ENCODE assay signal across 28 cellular contexts in genomic region chr14:76591270-76591669, GRCh38.
DNase-seq lines count a peak whose midpoint lies in the region; ATAC-seq and TF ChIP-seq lines count a peak whose summit lies in the region.
"Had no signal": no experiment of that assay in that cellular context is flagged by ENCODE, and none has a peak within 500 bp of the region (broad histone marks: within the 10 kb centered on the region; RNA-seq: fewer than 3 reads in every experiment).

No MANE protein-coding gene starts in this region.

- H3K9me3 ChIP-seq in suprapubic skin: no peaks in the 10 kb centered on the region
- H3K9me3 ChIP-seq in CD4-positive, alpha-beta T cell (ENCODE audit: control insufficient read depth, low read length): no peaks in the 10 kb centered on the region
- H3K9me3 ChIP-seq: BLaER1 treated with 17β-estradiol and CSF1 and Interleukin-3, amounts not matched to agents 10 nM and 100 nM; gastroesophageal sphincter; left ventricle myocardium inferior; ovary; right lobe of liver; thoracic aorta had no signal

- peaks cover 12% of the 10 kb centered on the region for H3K4me1 Mint-ChIP-seq in neural crest cell
- no peaks in the 10 kb centered on the region for H3K4me1 Mint-ChIP-seq in stimulated activated naive B cell treated with anti-CD40 and anti-IgM and Interleukin-4, amounts not matched to agents 10 μg/mL and 1 μg/mL and 100 μg/mL, for 72 hours
- no peaks in the 10 kb centered on the region for H3K4me1 Mint-ChIP-seq in CD4-positive, alpha-beta T cell (ENCODE audit: low read depth)
- H3K4me1 Mint-ChIP-seq: activated naive CD8-positive, alpha-beta T cell treated with anti-CD3 and anti-CD28 coated beads for 36 hours; naive thymus-derived CD8-positive, alpha-beta T cell; stimulated activated memory B cell treated with anti-CD40 and anti-IgM and Interleukin-4, amounts not matched to agents 10 μg/mL and 1 μg/mL and 100 μg/mL, for 72 hours had no signal

- H3K27me3 ChIP-seq in suprapubic skin: no peaks in the 10 kb centered on the region
- peaks cover 12% of the 10 kb centered on the region for H3K27me3 ChIP-seq in CD4-positive, alpha-beta T cell (ENCODE audit: control insufficient read depth, insufficient read depth, low read length)
- H3K27me3 ChIP-seq: BLaER1 treated with 17β-estradiol and CSF1 and Interleukin-3, amounts not matched to agents 10 nM and 100 nM; ovary; right lobe of liver had no signal

- no peak for TF ChIP-seq CTCF in neural crest cell (conservative IDR thresholded peaks at IDR 0.05)
- TF ChIP-seq CTCF in suprapubic skin (IDR thresholded peaks at IDR 0.05): no peak
- no peak for TF ChIP-seq CTCF in CD4-positive, alpha-beta T cell (IDR thresholded peaks at IDR 0.05)

- ATAC-seq in HG03196 (IDR thresholded peaks at IDR 0.05; ENCODE audit: unreplicated experiment): no peak
- ATAC-seq in stimulated activated naive B cell treated with anti-CD40 and anti-IgM and Interleukin-4, amounts not matched to agents 10 μg/mL and 1 μg/mL and 100 μg/mL, for 72 hours (replicated peaks): no peak
- ATAC-seq in CD4-positive, alpha-beta T cell (ENCODE audit: poor library complexity): no peak
- ATAC-seq: gastroesophageal sphincter; naive thymus-derived CD8-positive, alpha-beta T cell; Right ventricle myocardium inferior; stimulated activated memory B cell treated with anti-CD40 and anti-IgM and Interleukin-4, amounts not matched to agents 10 μg/mL and 1 μg/mL and 100 μg/mL, for 72 hours had no signal

- no peak overlapping the region for H3K4me3 ChIP-seq in suprapubic skin
- H3K4me3 ChIP-seq: BLaER1 treated with 17β-estradiol and CSF1 and Interleukin-3, amounts not matched to agents 10 nM and 100 nM; gastroesophageal sphincter; left ventricle myocardium inferior; ovary; PC-9; right lobe of liver; thoracic aorta had no signal

- POLR2A ChIA-PET in CD4-positive, alpha-beta T cell (lab: Charles Lee): no interaction called here

- TF ChIP-seq POLR2A in suprapubic skin (IDR thresholded peaks at IDR 0.05): no peak

- H3K27ac ChIP-seq in suprapubic skin: no peak overlapping the region
- no peak overlapping the region for H3K27ac ChIP-seq in CD4-positive, alpha-beta T cell (ENCODE audit: low read depth, low read length)
- H3K27ac ChIP-seq: BLaER1 treated with 17β-estradiol and CSF1 and Interleukin-3, amounts not matched to agents 10 nM and 100 nM; gastroesophageal sphincter; left ventricle myocardium inferior; ovary; PC-9; right lobe of liver; thoracic aorta had no signal

- H3K36me3 ChIP-seq in suprapubic skin: no peaks in the 10 kb centered on the region
- H3K36me3 ChIP-seq: BLaER1 treated with 17β-estradiol and CSF1 and Interleukin-3, amounts not matched to agents 10 nM and 100 nM; gastroesophageal sphincter; left ventricle myocardium inferior; ovary; right lobe of liver; thoracic aorta had no signal

- peak overlapping the region; percentile 88 for H3K27ac Mint-ChIP-seq in neural crest cell (ENCODE audit: unreplicated experiment)
- H3K27ac Mint-ChIP-seq in stimulated activated naive B cell treated with anti-CD40 and anti-IgM and Interleukin-4, amounts not matched to agents 10 μg/mL and 1 μg/mL and 100 μg/mL, for 72 hours: no peak overlapping the region
- H3K27ac Mint-ChIP-seq in CD4-positive, alpha-beta T cell: no peak overlapping the region
- H3K27ac Mint-ChIP-seq: activated naive CD8-positive, alpha-beta T cell treated with anti-CD3 and anti-CD28 coated beads for 36 hours; naive thymus-derived CD8-positive, alpha-beta T cell; stimulated activated memory B cell treated with anti-CD40 and anti-IgM and Interleukin-4, amounts not matched to agents 10 μg/mL and 1 μg/mL and 100 μg/mL, for 72 hours had no signal

- H3K4me1 ChIP-seq in suprapubic skin: no peaks in the 10 kb centered on the region
- H3K4me1 ChIP-seq: BLaER1 treated with 17β-estradiol and CSF1 and Interleukin-3, amounts not matched to agents 10 nM and 100 nM; left ventricle myocardium inferior; right lobe of liver had no signal

- intact Hi-C loops in CD4-positive, alpha-beta T cell (cut with DNase I, micrococcal nuclease): no loop called here

- H3K36me3 Mint-ChIP-seq in neural crest cell (ENCODE audit: low read depth): no peaks in the 10 kb centered on the region
- H3K36me3 Mint-ChIP-seq in stimulated activated naive B cell treated with anti-CD40 and anti-IgM and Interleukin-4, amounts not matched to agents 10 μg/mL and 1 μg/mL and 100 μg/mL, for 72 hours: no peaks in the 10 kb centered on the region
- no peaks in the 10 kb centered on the region for H3K36me3 Mint-ChIP-seq in CD4-positive, alpha-beta T cell (ENCODE audit: low read depth)
- H3K36me3 Mint-ChIP-seq: activated naive CD8-positive, alpha-beta T cell treated with anti-CD3 and anti-CD28 coated beads for 36 hours; naive thymus-derived CD8-positive, alpha-beta T cell; stimulated activated memory B cell treated with anti-CD40 and anti-IgM and Interleukin-4, amounts not matched to agents 10 μg/mL and 1 μg/mL and 100 μg/mL, for 72 hours had no signal

- H3K9me3 Mint-ChIP-seq in neural crest cell: peaks cover 3% of the 10 kb centered on the region
- no peaks in the 10 kb centered on the region for H3K9me3 Mint-ChIP-seq in stimulated activated naive B cell treated with anti-CD40 and anti-IgM and Interleukin-4, amounts not matched to agents 10 μg/mL and 1 μg/mL and 100 μg/mL, for 72 hours
- H3K9me3 Mint-ChIP-seq in CD4-positive, alpha-beta T cell: no peaks in the 10 kb centered on the region
- H3K9me3 Mint-ChIP-seq: activated naive CD8-positive, alpha-beta T cell treated with anti-CD3 and anti-CD28 coated beads for 36 hours; stimulated activated memory B cell treated with anti-CD40 and anti-IgM and Interleukin-4, amounts not matched to agents 10 μg/mL and 1 μg/mL and 100 μg/mL, for 72 hours had no signal

- CTCF ChIA-PET in CD4-positive, alpha-beta T cell (lab: Charles Lee): no interaction called here

- H3K4me3 Mint-ChIP-seq in neural crest cell: no peak overlapping the region
- H3K4me3 Mint-ChIP-seq in stimulated activated naive B cell treated with anti-CD40 and anti-IgM and Interleukin-4, amounts not matched to agents 10 μg/mL and 1 μg/mL and 100 μg/mL, for 72 hours: no peak overlapping the region
- no peak overlapping the region for H3K4me3 Mint-ChIP-seq in CD4-positive, alpha-beta T cell
- H3K4me3 Mint-ChIP-seq: activated naive CD8-positive, alpha-beta T cell treated with anti-CD3 and anti-CD28 coated beads for 36 hours; naive thymus-derived CD8-positive, alpha-beta T cell; stimulated activated memory B cell treated with anti-CD40 and anti-IgM and Interleukin-4, amounts not matched to agents 10 μg/mL and 1 μg/mL and 100 μg/mL, for 72 hours had no signal

- WGBS in suprapubic skin: 36% methylated on average over 9 of the region's 9 CpGs

- no peak for TF ChIP-seq EP300 in suprapubic skin (IDR thresholded peaks at IDR 0.05)

- in situ Hi-C loops in G401 (cut with HindIII; ENCODE audit: low sequenced_read_pairs): no loop called here

- peak; percentile 11 for DNase-seq in G401 (ENCODE audit: low spot score)
- DNase-seq in NCI-H1694 (lab: John Stamatoyannopoulos, UW): peak; percentile 67
- peak; percentile 4 to 5 for DNase-seq in dermis microvascular lymphatic vessel endothelial cell (ENCODE audit: low read depth in 2 of 2)
- no peak for DNase-seq in neural crest cell (ENCODE audit: low read depth, low spot score)
- no peak for DNase-seq in suprapubic skin (ENCODE audit: low spot score in 2 of 2)
- no peak for DNase-seq in stimulated activated naive B cell treated with anti-CD40 and anti-IgM and Interleukin-4, amounts not matched to agents 10 μg/mL and 1 μg/mL and 100 μg/mL, for 72 hours
- no peak for DNase-seq in CD4-positive, alpha-beta T cell
- DNase-seq: activated CD4-positive, alpha-beta T cell treated with anti-CD3 and anti-CD28 coated beads for 4 hours; activated CD8-positive, alpha-beta memory T cell treated with anti-CD3 and anti-CD28 coated beads for 24 hours; activated effector memory CD4-positive, alpha-beta T cell treated with anti-CD3 and anti-CD28 coated beads, Interleukin-2, amount 50 U/mL, for 16 hours; activated naive CD8-positive, alpha-beta T cell treated with anti-CD3 and anti-CD28 coated beads for 36 hours; COR-L47; left ventricle myocardium inferior; naive thymus-derived CD8-positive, alpha-beta T cell; NCI-H2081 treated with DMSO at 0.1 percent for 48 hours; NCI-H510A; ovary; PC-9; right lobe of liver; stimulated activated CD4-positive, alpha-beta T cell treated with anti-CD3 and anti-CD28 coated beads, Interleukin-12 subunit alpha, Interleukin-12 subunit beta, amount 100 ng/mL, for 4 hours; stimulated activated CD4-positive, alpha-beta T cell treated with anti-CD3 and anti-CD28 coated beads, Interleukin-4, amount 100 ng/mL, for 24 hours; T-helper 2 cell had no signal

- H3K27me3 Mint-ChIP-seq in neural crest cell (ENCODE audit: low read depth): no peaks in the 10 kb centered on the region
- peaks cover 14 to 18% of the 10 kb centered on the region in 2 donors for H3K27me3 Mint-ChIP-seq in stimulated activated naive B cell treated with anti-CD40 and anti-IgM and Interleukin-4, amounts not matched to agents 10 μg/mL and 1 μg/mL and 100 μg/mL, for 72 hours
- peaks cover 38% of the 10 kb centered on the region for H3K27me3 Mint-ChIP-seq in CD4-positive, alpha-beta T cell

Comparison
In these comparisons a context has a peak if more than half of its experiments do, and no peak if none do; other contexts are left out.
1. DNase-seq: peak in G401 (single experiment), NCI-H1694 (single experiment) and dermis microvascular lymphatic vessel endothelial cell (2 of 2); none in neural crest cell (single experiment), suprapubic skin (0 of 2), stimulated activated naive B cell treated with anti-CD40 and anti-IgM and Interleukin-4, amounts not matched to agents 10 μg/mL and 1 μg/mL and 100 μg/mL, for 72 hours (single experiment) and CD4-positive, alpha-beta T cell (0 of 10).